Comparison of ENCODE assay signal across 10 cellular contexts in genomic region chr10:79982486-79982800, GRCh38. TPM values are rescaled to one million over a fixed set of nuclear protein-coding genes. Genes with fewer than 3 reads are reported as not detected.
A peak's percentile ranks its signal among the peaks of the same experiment; 100 is the strongest.
DNase-seq lines count a peak whose midpoint lies in the region; ATAC-seq and TF ChIP-seq lines count a peak whose summit lies in the region.
"Had no signal": no experiment of that assay in that cellular context is flagged by ENCODE, and none has a peak within 500 bp of the region (broad histone marks: within the 10 kb centered on the region; RNA-seq: fewer than 3 reads in every experiment).

No MANE protein-coding gene starts in this region.

- H3K27me3 Mint-ChIP-seq in HFFc6 (ENCODE audit: insufficient read depth) = peaks cover 28% of the 10 kb centered on the region

- H3K9me3 Mint-ChIP-seq in HFFc6 = no peaks in the 10 kb centered on the region

- H3K27ac Mint-ChIP-seq in HFFc6 = no peak overlapping the region

- H3K4me3 ChIP-seq in heart right ventricle = peak overlapping the region; percentile 55 to 85 (median 68)
- H3K4me3 ChIP-seq in colonic mucosa = peak overlapping the region; percentile 66
- H3K4me3 ChIP-seq in mucosa of rectum (ENCODE audit: low read length in 2 of 2) = peak overlapping the region; percentile 67 to 69
- H3K4me3 ChIP-seq in uterus = peak overlapping the region; percentile 47 to 57

- no peaks in the 10 kb centered on the region for H3K4me1 Mint-ChIP-seq in HFFc6 (ENCODE audit: low read depth)

- H3K36me3 Mint-ChIP-seq in HFFc6 (ENCODE audit: low read depth) = no peaks in the 10 kb centered on the region

- 9 to 16% methylated on average over 11 of the region's 11 CpGs for WGBS in heart right ventricle, 2 donors

- DNase-seq in heart right ventricle (no peak), left ventricle myocardium superior (no peak), colonic mucosa (no peak), uterus (no peak), HFFc6 (no peak), posterior vena cava (ENCODE audit: low spot score) (no peak)
- DNase-seq: HCEC 1CT had no signal

- ATAC-seq in heart right ventricle = no peak
- no peak for ATAC-seq in left ventricle myocardium superior
- ATAC-seq in HG03571 (IDR thresholded peaks at IDR 0.05; ENCODE audit: unreplicated experiment) = no peak

- H3K27ac ChIP-seq in heart right ventricle (peak overlapping the region in 7 of 10 donors; percentile 21 to 91 (median 87)), colonic mucosa (no peak overlapping the region), mucosa of rectum (ENCODE audit: low read depth in 2 of 2, low read length in 2 of 2) (no peak overlapping the region), uterus (no peak overlapping the region)

- H3K9ac ChIP-seq in colonic mucosa (ENCODE audit: low read depth in 2 of 2, low read length in 2 of 2) (peak overlapping the region in 1 of 2 donors; percentile 56), mucosa of rectum (ENCODE audit: low read depth in 1 of 2, low read length in 2 of 2) (peak overlapping the region in 1 of 2 donors; percentile 36)

- TF ChIP-seq POLR2A in uterus (IDR thresholded peaks at IDR 0.05) = no peak

- no peak overlapping the region for H3K4me3 Mint-ChIP-seq in HFFc6

- intact Hi-C loops in heart right ventricle (cut with DNase I) = no loop called here
- intact Hi-C loops in left ventricle myocardium superior (cut with micrococcal nuclease) = no loop called here
- intact Hi-C loops in colonic mucosa (cut with DNase I) = no loop called here
- intact Hi-C loops in uterus (cut with DNase I; ENCODE audit: low total_unique reads) = no loop called here
- intact Hi-C loops in posterior vena cava (cut with DNase I) = no loop called here

- no peaks in the 10 kb centered on the region for H3K9me3 ChIP-seq in heart right ventricle
- no peaks in the 10 kb centered on the region for H3K9me3 ChIP-seq in colonic mucosa
- H3K9me3 ChIP-seq in mucosa of rectum (ENCODE audit: control insufficient read depth in 2 of 2, low read length in 2 of 2) = no peaks in the 10 kb centered on the region
- no peaks in the 10 kb centered on the region for H3K9me3 ChIP-seq in uterus

- no peak for TF ChIP-seq CTCF in heart right ventricle (IDR thresholded peaks at IDR 0.05)
- TF ChIP-seq CTCF in colonic mucosa (IDR thresholded peaks at IDR 0.05) = no peak
- TF ChIP-seq CTCF in uterus (IDR thresholded peaks at IDR 0.05) = no peak
- TF ChIP-seq CTCF in HFFc6 (IDR thresholded peaks at IDR 0.05) = no peak

- H3K27me3 ChIP-seq in heart right ventricle = peaks cover 0 to 65% (median 21%) of the 10 kb centered on the region in 7 donors
- H3K27me3 ChIP-seq in colonic mucosa = peaks cover 6% of the 10 kb centered on the region
- H3K27me3 ChIP-seq in mucosa of rectum (ENCODE audit: control insufficient read depth in 2 of 2, insufficient read depth in 2 of 2, low read length in 2 of 2) = peaks cover 5 to 11% of the 10 kb centered on the region in 2 donors
- no peaks in the 10 kb centered on the region for H3K27me3 ChIP-seq in uterus

- H3K36me3 ChIP-seq in heart right ventricle (no peaks in the 10 kb centered on the region), colonic mucosa (no peaks in the 10 kb centered on the region), mucosa of rectum (ENCODE audit: control insufficient read depth in 2 of 2, insufficient read depth in 2 of 2, low read length in 2 of 2) (no peaks in the 10 kb centered on the region), uterus (no peaks in the 10 kb centered on the region)

- H3K4me1 ChIP-seq in heart right ventricle (peaks cover 0 to 34% (median 12%) of the 10 kb centered on the region in 9 donors), colonic mucosa (no peaks in the 10 kb centered on the region), mucosa of rectum (ENCODE audit: control insufficient read depth in 2 of 2, insufficient read depth in 2 of 2, low read length in 2 of 2) (no peaks in the 10 kb centered on the region), uterus (peaks cover 0 to 4% of the 10 kb centered on the region in 2 donors)

RNA-seq across cellular contexts. Expression of gene SFTPD, which starts 33.5 kb away (rescaled TPM):
- 1 to 10 TPM in 4 of 10 donors, under 1 TPM in 6; 0.29 to 2.2 (median 0.87) TPM for total RNA-seq in heart right ventricle
- polyA plus RNA-seq in heart right ventricle = under 1 TPM in 1 of 2 donors, not detected in 1; 0.22 TPM
- total RNA-seq in left ventricle myocardium superior = 0.69 TPM
- total RNA-seq in colonic mucosa = under 1 TPM; 0.27 to 0.67 TPM
- under 1 TPM in 2 of 4 donors, not detected in 2; 0.58 to 0.97 TPM for total RNA-seq in uterus
- not detected for total RNA-seq in HFFc6 (2021; fragmentation: NEBNext Ultra II Directional; extraction: Animal tissue kit (Norgen Biotek cat#: 25700))
- total RNA-seq in posterior vena cava = under 1 TPM in 1 of 2 donors, not detected in 1; 0.19 TPM
- total RNA-seq: NCI-H460 had no signal

Comparison
In these comparisons a context has a peak if more than half of its experiments do, and no peak if none do; other contexts are left out.
1. H3K27ac ChIP-seq: peak in heart right ventricle (7 of 10); none in colonic mucosa (single experiment), mucosa of rectum (0 of 2) and uterus (0 of 2).
2. Peak in every context shown above with its lines, with median percentiles within 50 percentile points of each other: H3K4me3 ChIP-seq.